ENCODE assay signal across 16 cellular contexts in the genomic region with DNA sequence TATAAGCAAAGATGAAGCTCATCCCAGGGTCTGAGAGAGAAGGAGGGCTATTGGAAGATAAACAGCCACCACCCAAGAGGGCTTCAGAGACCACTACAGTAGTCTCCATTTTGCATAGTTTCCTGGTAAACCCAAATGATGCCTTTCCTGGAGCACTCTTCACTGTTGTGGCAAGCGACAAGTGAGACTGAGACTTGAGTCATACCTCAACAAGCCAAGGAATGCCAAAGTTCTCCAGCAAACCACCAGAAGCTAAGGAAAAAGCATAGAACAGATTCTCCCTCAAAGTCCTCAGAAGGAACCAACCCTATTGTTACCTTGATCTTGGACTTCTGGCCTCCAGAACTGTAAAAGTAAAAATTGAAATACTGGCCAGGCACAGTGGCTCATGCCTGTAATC.
"Had no signal": no experiment of that assay in that cellular context is flagged by ENCODE, and none has a peak within 500 bp of the region (broad histone marks: within the 10 kb centered on the region; RNA-seq: fewer than 3 reads in every experiment).

No MANE protein-coding gene starts in this region.

- H3K4me3 ChIP-seq: gastrocnemius medialis, heart right ventricle, lung, spleen, suprapubic skin had no signal

- H3K9me3 ChIP-seq: gastrocnemius medialis, heart right ventricle, spleen, suprapubic skin had no signal

- H3K9me3 Mint-ChIP-seq: activated CD4-positive, alpha-beta T cell treated with anti-CD3 and anti-CD28 coated beads, Interleukin-2, amount 10 ng/mL, durations not matched to agents 7 days and 5 days; stimulated activated naive CD8-positive, alpha-beta T cell treated with anti-CD3 and anti-CD28 coated beads, Interleukin-15, Interleukin-2, amounts not matched to agents 100 ng/mL and 50 ng/mL, for 24 hours; T-helper 1 cell treated with Interleukin-12 subunit alpha and Interleukin-12 subunit beta and Interleukin-4 antibody, amounts not matched to agents 30 μg/mL and 1 μg/mL, for 36 hours had no signal

- H3K27ac ChIP-seq: brain microvascular endothelial cell, gastrocnemius medialis, heart right ventricle, spleen, suprapubic skin had no signal

- H3K4me3 Mint-ChIP-seq: activated CD4-positive, alpha-beta T cell treated with anti-CD3 and anti-CD28 coated beads, Interleukin-2, amount 10 ng/mL, durations not matched to agents 7 days and 5 days; activated naive CD8-positive, alpha-beta T cell; stimulated activated naive CD8-positive, alpha-beta T cell treated with anti-CD3 and anti-CD28 coated beads, Interleukin-15, Interleukin-2, amounts not matched to agents 100 ng/mL and 50 ng/mL, for 24 hours; T-helper 1 cell treated with Interleukin-12 subunit alpha and Interleukin-12 subunit beta and Interleukin-4 antibody, amounts not matched to agents 30 μg/mL and 1 μg/mL, for 36 hours had no signal

- H3K36me3 ChIP-seq: brain microvascular endothelial cell, gastrocnemius medialis, heart right ventricle, spleen, suprapubic skin had no signal

- DNase-seq: activated CD4-positive, alpha-beta T cell treated with anti-CD3 and anti-CD28 coated beads, Interleukin-2, amount 10 ng/mL, durations not matched to agents 7 days and 5 days; activated CD4-positive, CD25-positive, alpha-beta regulatory T cell; activated gamma-delta T cell treated with Interleukin-2 at 50 U/mL for 16 hours; amniotic stem cell; brain microvascular endothelial cell; effector CD8-positive, alpha-beta T cell; gastrocnemius medialis; heart right ventricle; left colon; midbrain; spleen had no signal

- H3K27me3 ChIP-seq: gastrocnemius medialis had no signal

- H3K27ac Mint-ChIP-seq: activated CD4-positive, alpha-beta T cell treated with anti-CD3 and anti-CD28 coated beads, Interleukin-2, amount 10 ng/mL, durations not matched to agents 7 days and 5 days; activated naive CD8-positive, alpha-beta T cell; stimulated activated naive CD8-positive, alpha-beta T cell treated with anti-CD3 and anti-CD28 coated beads, Interleukin-15, Interleukin-2, amounts not matched to agents 100 ng/mL and 50 ng/mL, for 24 hours; T-helper 1 cell treated with Interleukin-12 subunit alpha and Interleukin-12 subunit beta and Interleukin-4 antibody, amounts not matched to agents 30 μg/mL and 1 μg/mL, for 36 hours had no signal
